ENCODE assay signal across 8 cellular contexts in genomic region chr17:67365762-67366192, GRCh38. TPM values are rescaled to one million over a fixed set of nuclear protein-coding genes. Genes with fewer than 3 reads are reported as not detected.
DNase-seq lines count a peak whose midpoint lies in the region; ATAC-seq, FAIRE-seq and TF ChIP-seq lines count a peak whose summit lies in the region.

No MANE protein-coding gene starts in this region.

- no peaks in the 10 kb centered on the region for H3K9me2 ChIP-seq in HCT116 (ENCODE audit: insufficient read depth)

- RAD21 ChIA-PET in HCT116 (lab: Charles Lee; ENCODE audit: low non-redundant PET in 1 of 2, low total read pairs in 2 of 2, uncharacterized antibody in 2 of 2, unreplicated experiment in 2 of 2) = no interaction called here

- H3K79me2 ChIP-seq in HCT116 (ENCODE audit: insufficient read depth, low read length) = peaks cover 57% of the 10 kb centered on the region

- peak overlapping the region; percentile 93 to 97 for H3K4me3 ChIP-seq in HCT116 (replicated peaks in 1 of 2; ENCODE audit: low read depth in 1 of 2, low read length in 2 of 2)
- H3K4me3 ChIP-seq in mononuclear cell (ENCODE audit: low read length) = peak overlapping the region; percentile 98

- CTCF ChIA-PET in HCT116 (lab: Charles Lee) = no interaction called here

- intact Hi-C loops in HCT116 (cut with micrococcal nuclease) = loop anchor here (10.0 kb wide), 1 partner anchor 651 kb away; no protein-coding TSS in a partner anchor

- H3K9ac ChIP-seq in HCT116 (ENCODE audit: low read length) = peak overlapping the region; percentile 96

- peak overlapping the region; percentile 77 for H3K27ac ChIP-seq in HCT116 (ENCODE audit: low read depth, low read length)

- no TSS peak for BruUV-seq in HCT116 (replicated peaks; lab: Mats Ljungman, UMichigan)

- peak overlapping the region; percentile 76 for H3K4me2 ChIP-seq in HCT116 (ENCODE audit: low read length)

- no peak for TF ChIP-seq RAD21 in HCT116 (IDR thresholded peaks at IDR 0.05; ENCODE audit: low read depth)

- H3K4me1 ChIP-seq in HCT116 (ENCODE audit: control insufficient read depth in 1 of 2, insufficient read depth in 2 of 2, low read length in 2 of 2) = peaks cover 10 to 19% of the 10 kb centered on the region in 2 experiments; a peak in 3 of 4 replicates
- peaks cover 38% of the 10 kb centered on the region for H3K4me1 ChIP-seq in mononuclear cell (ENCODE audit: insufficient read depth, low read length)

- no peak for TF ChIP-seq CTCF in HCT116 (IDR thresholded peaks at IDR 0.05 in 2 of 3, conservative IDR thresholded peaks at IDR 0.05 in 1 of 3; ENCODE audit: borderline replicate concordance in 1 of 3, insufficient read depth in 1 of 3, low read depth in 2 of 3, low read length in 2 of 3)

- H4K20me1 ChIP-seq in HCT116 (ENCODE audit: insufficient read depth) = peaks cover 30% of the 10 kb centered on the region; the same call in 1 of the 2 replicates

- H3K9me3 ChIP-seq in HCT116 (ENCODE audit: control insufficient read depth in 1 of 2, insufficient read depth in 1 of 2, low read depth in 1 of 2, low read length in 2 of 2) = no peaks in the 10 kb centered on the region
- H3K9me3 ChIP-seq in mononuclear cell (ENCODE audit: low read depth, low read length) = no peaks in the 10 kb centered on the region

- H3K27me3 ChIP-seq in HCT116 (ENCODE audit: insufficient read depth, low read length) = no peaks in the 10 kb centered on the region
- H3K27me3 ChIP-seq in mononuclear cell (ENCODE audit: insufficient read depth, low read length) = no peaks in the 10 kb centered on the region

- FAIRE-seq in RCC 7860 (lab: Jason Lieb, UNC) = no peak

- DNase-seq in EL (peak; percentile 68), HCT116 (ENCODE audit: low read depth, low spot score) (no peak), RCC 7860 (ENCODE audit: low spot score) (peak; percentile 71), dermis microvascular lymphatic vessel endothelial cell (ENCODE audit: low read depth in 2 of 2) (peak; percentile 77 to 78), COLO829 (ENCODE audit: low spot score) (no peak)

- H2AFZ ChIP-seq in HCT116 (ENCODE audit: low read depth, low read length, poor library complexity, severe bottlenecking) = no peak overlapping the region

- POLR2A ChIA-PET in HCT116 (lab: Charles Lee) = interaction anchor here (0.6 to 2.0 kb wide), 2 partner anchors 10 to 75 kb away, joined by 3 to 6 read pairs; no protein-coding TSS in a partner anchor

- no peak for TF ChIP-seq POLR2A in HCT116 (IDR thresholded peaks at IDR 0.05; ENCODE audit: borderline replicate concordance, extremely low read depth, insufficient read depth, insufficient read length)

- H3K36me3 ChIP-seq in HCT116 (ENCODE audit: control insufficient read depth in 1 of 2, insufficient read depth in 2 of 2, low read length in 2 of 2) = peaks cover 7 to 24% of the 10 kb centered on the region in 2 experiments; a peak in 2 of 4 replicates

- ATAC-seq in HCT116 = peak; percentile 5
- ATAC-seq in HG03521 (IDR thresholded peaks at IDR 0.05; ENCODE audit: unreplicated experiment) = no peak
- no peak for ATAC-seq in HG02623 (IDR thresholded peaks at IDR 0.05; ENCODE audit: unreplicated experiment)

TF ChIP-seq in HCT116, 20 proteins besides CTCF, POLR2A, EP300 and RAD21:
- TF ChIP-seq JUND (IDR thresholded peaks at IDR 0.05) (no peak), SIN3A (IDR thresholded peaks at IDR 0.05; ENCODE audit: low read depth) (no peak; the same call in 1 of the 2 replicates), POLR2AphosphoS5 (IDR thresholded peaks at IDR 0.05; ENCODE audit: low read depth, low read length) (no peak), EZH2phosphoT487 (IDR thresholded peaks at IDR 0.05; ENCODE audit: borderline replicate concordance) (no peak), ZNF274 (IDR thresholded peaks at IDR 0.05; ENCODE audit: low read depth, low read length) (no peak), ZBTB33 (IDR thresholded peaks at IDR 0.05; ENCODE audit: extremely low read depth, insufficient replicate concordance, low read length) (no peak), YY1 (IDR thresholded peaks at IDR 0.05; ENCODE audit: extremely low read depth, insufficient replicate concordance, low read depth, low read length) (no peak), SP1 (IDR thresholded peaks at IDR 0.05; ENCODE audit: low read depth) (no peak), TCF7L2 (IDR thresholded peaks at IDR 0.05; ENCODE audit: borderline replicate concordance, extremely low read depth, insufficient read depth, insufficient read length) (no peak), FOSL1 (IDR thresholded peaks at IDR 0.05; ENCODE audit: low read depth) (no peak), MAX (IDR thresholded peaks at IDR 0.05) (no peak), EZH2 (IDR thresholded peaks at IDR 0.05) (no peak), CBX3 (IDR thresholded peaks at IDR 0.05; ENCODE audit: low read depth) (no peak), EGR1 (IDR thresholded peaks at IDR 0.05; ENCODE audit: low read depth) (no peak), REST (IDR thresholded peaks at IDR 0.05; ENCODE audit: low read depth) (no peak)

RNA-seq across cellular contexts. Expression of gene PSMD12, which starts 0.6 kb away (rescaled TPM):
- total RNA-seq in HCT116 (2021; ENCODE audit: unreplicated experiment) (115 TPM), dermis microvascular lymphatic vessel endothelial cell (22.5 and 24.1 TPM in 2 replicates), mononuclear cell (40.3 TPM)
- 54.1 and 55.3 TPM in 2 replicates for polyA plus RNA-seq in HCT116 (2012)

RNA-seq across cellular contexts. Expression of gene PITPNC1, which starts 11.3 kb away (rescaled TPM):
- total RNA-seq in HCT116 (2021; ENCODE audit: unreplicated experiment) (41.9 TPM), dermis microvascular lymphatic vessel endothelial cell (15.1 and 21.7 TPM in 2 replicates), mononuclear cell (52.8 TPM)
- 41.1 and 57.8 TPM in 2 replicates for polyA plus RNA-seq in HCT116 (2012)

Comparison
In these comparisons a context has a peak if more than half of its experiments do, and no peak if none do; other contexts are left out.
1. DNase-seq: peak in EL (single experiment), RCC 7860 (single experiment) and dermis microvascular lymphatic vessel endothelial cell (2 of 2); none in HCT116 (single experiment) and COLO829 (single experiment).